Comparison of ENCODE assay signal across 1 cellular context in the genomic region with DNA sequence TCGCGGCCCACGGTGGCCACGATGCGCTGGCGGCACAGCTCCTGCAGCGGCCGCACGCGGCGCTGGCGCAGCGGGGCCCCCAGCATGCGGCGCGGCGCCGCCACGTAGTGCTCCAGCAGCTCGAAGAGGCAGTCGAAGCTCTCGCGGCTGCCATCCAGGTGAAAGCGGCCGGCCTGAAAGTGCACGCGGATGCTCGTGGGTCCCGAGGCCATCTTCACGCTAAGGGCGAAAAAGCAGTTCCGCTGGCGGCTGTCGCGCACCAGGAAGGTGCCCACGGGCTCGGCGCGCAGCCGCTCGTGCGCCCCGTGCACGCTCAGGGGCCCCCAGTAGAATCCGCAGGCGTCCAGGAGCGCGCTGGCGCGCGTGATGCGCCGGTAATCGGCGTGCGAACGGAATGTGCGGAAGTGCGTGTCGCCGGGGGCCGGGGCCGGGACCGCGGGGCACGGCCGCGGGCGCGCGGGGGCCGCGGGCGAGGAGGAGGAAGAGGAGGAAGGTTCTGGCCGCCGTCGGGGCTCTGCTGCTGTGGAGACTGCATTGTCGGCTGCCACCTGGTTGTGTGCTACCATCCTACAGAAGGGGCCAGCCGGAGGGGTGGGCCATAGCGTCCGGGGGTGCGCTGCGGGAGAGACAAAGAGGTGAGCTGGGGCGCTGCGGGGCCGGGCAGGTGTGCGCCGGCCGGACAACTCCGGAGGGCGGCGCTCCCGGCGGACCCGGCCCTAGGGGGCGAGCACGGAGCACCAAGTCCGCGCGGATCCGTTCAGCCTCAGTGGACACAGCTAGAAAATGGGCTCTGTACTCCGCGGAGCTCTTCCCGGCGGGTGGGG.
TF ChIP-seq lines count a peak whose summit lies in the region.

No MANE protein-coding gene starts in this region.

TF ChIP-seq in K562, 482 proteins besides CTCF, POLR2A, EP300 and RAD21 (continued from another document and continues in another):
- TF ChIP-seq, protein P1, sequence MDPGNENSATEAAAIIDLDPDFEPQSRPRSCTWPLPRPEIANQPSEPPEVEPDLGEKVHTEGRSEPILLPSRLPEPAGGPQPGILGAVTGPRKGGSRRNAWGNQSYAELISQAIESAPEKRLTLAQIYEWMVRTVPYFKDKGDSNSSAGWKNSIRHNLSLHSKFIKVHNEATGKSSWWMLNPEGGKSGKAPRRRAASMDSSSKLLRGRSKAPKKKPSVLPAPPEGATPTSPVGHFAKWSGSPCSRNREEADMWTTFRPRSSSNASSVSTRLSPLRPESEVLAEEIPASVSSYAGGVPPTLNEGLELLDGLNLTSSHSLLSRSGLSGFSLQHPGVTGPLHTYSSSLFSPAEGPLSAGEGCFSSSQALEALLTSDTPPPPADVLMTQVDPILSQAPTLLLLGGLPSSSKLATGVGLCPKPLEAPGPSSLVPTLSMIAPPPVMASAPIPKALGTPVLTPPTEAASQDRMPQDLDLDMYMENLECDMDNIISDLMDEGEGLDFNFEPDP (CRISPR knock-in tag; IDR thresholded peaks at IDR 0.05), result no peak
- TF ChIP-seq, protein P2, sequence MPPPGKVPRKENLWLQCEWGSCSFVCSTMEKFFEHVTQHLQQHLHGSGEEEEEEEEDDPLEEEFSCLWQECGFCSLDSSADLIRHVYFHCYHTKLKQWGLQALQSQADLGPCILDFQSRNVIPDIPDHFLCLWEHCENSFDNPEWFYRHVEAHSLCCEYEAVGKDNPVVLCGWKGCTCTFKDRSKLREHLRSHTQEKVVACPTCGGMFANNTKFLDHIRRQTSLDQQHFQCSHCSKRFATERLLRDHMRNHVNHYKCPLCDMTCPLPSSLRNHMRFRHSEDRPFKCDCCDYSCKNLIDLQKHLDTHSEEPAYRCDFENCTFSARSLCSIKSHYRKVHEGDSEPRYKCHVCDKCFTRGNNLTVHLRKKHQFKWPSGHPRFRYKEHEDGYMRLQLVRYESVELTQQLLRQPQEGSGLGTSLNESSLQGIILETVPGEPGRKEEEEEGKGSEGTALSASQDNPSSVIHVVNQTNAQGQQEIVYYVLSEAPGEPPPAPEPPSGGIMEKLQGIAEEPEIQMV (tag; conservative IDR thresholded peaks at IDR 0.05; ENCODE audit: low read depth), result no peak
- TF ChIP-seq, protein P3, sequence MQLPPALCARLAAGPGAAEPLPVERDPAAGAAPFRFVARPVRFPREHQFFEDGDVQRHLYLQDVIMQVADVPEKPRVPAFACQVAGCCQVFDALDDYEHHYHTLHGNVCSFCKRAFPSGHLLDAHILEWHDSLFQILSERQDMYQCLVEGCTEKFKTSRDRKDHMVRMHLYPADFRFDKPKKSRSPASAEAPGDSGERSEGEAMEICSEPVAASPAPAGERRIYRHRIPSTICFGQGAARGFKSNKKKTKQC (CRISPR knock-in tag; IDR thresholded peaks at IDR 0.05), result peak; percentile 100
- TF ChIP-seq, protein P4, sequence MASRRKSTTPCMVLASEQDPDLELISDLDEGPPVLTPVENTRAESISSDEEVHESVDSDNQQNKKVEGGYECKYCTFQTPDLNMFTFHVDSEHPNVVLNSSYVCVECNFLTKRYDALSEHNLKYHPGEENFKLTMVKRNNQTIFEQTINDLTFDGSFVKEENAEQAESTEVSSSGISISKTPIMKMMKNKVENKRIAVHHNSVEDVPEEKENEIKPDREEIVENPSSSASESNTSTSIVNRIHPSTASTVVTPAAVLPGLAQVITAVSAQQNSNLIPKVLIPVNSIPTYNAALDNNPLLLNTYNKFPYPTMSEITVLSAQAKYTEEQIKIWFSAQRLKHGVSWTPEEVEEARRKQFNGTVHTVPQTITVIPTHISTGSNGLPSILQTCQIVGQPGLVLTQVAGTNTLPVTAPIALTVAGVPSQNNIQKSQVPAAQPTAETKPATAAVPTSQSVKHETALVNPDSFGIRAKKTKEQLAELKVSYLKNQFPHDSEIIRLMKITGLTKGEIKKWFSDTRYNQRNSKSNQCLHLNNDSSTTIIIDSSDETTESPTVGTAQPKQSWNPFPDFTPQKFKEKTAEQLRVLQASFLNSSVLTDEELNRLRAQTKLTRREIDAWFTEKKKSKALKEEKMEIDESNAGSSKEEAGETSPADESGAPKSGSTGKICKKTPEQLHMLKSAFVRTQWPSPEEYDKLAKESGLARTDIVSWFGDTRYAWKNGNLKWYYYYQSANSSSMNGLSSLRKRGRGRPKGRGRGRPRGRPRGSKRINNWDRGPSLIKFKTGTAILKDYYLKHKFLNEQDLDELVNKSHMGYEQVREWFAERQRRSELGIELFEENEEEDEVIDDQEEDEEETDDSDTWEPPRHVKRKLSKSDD (conservative IDR thresholded peaks at IDR 0.05; ENCODE audit: low read length), result 0 out of 2 replicates have a peak, but pooled peaks have one; percentile 35
- TF ChIP-seq, protein P5, sequence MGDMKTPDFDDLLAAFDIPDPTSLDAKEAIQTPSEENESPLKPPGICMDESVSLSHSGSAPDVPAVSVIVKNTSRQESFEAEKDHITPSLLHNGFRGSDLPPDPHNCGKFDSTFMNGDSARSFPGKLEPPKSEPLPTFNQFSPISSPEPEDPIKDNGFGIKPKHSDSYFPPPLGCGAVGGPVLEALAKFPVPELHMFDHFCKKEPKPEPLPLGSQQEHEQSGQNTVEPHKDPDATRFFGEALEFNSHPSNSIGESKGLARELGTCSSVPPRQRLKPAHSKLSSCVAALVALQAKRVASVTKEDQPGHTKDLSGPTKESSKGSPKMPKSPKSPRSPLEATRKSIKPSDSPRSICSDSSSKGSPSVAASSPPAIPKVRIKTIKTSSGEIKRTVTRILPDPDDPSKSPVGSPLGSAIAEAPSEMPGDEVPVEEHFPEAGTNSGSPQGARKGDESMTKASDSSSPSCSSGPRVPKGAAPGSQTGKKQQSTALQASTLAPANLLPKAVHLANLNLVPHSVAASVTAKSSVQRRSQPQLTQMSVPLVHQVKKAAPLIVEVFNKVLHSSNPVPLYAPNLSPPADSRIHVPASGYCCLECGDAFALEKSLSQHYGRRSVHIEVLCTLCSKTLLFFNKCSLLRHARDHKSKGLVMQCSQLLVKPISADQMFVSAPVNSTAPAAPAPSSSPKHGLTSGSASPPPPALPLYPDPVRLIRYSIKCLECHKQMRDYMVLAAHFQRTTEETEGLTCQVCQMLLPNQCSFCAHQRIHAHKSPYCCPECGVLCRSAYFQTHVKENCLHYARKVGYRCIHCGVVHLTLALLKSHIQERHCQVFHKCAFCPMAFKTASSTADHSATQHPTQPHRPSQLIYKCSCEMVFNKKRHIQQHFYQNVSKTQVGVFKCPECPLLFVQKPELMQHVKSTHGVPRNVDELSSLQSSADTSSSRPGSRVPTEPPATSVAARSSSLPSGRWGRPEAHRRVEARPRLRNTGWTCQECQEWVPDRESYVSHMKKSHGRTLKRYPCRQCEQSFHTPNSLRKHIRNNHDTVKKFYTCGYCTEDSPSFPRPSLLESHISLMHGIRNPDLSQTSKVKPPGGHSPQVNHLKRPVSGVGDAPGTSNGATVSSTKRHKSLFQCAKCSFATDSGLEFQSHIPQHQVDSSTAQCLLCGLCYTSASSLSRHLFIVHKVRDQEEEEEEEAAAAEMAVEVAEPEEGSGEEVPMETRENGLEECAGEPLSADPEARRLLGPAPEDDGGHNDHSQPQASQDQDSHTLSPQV (IDR thresholded peaks at IDR 0.05), result peak; percentile 98
- TF ChIP-seq ZC3H4 (CRISPR knock-in tag; IDR thresholded peaks at IDR 0.05; ENCODE audit: borderline replicate concordance) (no peak; the same call in none of the 2 replicates), CBX3 (IDR thresholded peaks at IDR 0.05; ENCODE audit: borderline replicate concordance in 1 of 2, low read length in 2 of 2) (peak in 1 of 2 experiments; percentile 62; a peak in 2 of 3 replicates), DPF2 (IDR thresholded peaks at IDR 0.05) (no peak), ZNF232 (CRISPR knock-in tag; IDR thresholded peaks at IDR 0.05) (peak; percentile 98), CBX1 (IDR thresholded peaks at IDR 0.05; ENCODE audit: low read depth) (no peak; the same call in none of the 2 replicates), PCBP2 (IDR thresholded peaks at IDR 0.05; ENCODE audit: low read depth, low read length, poor library complexity, severe bottlenecking) (no peak), ESRRB (CRISPR knock-in tag; IDR thresholded peaks at IDR 0.05; ENCODE audit: borderline replicate concordance) (no peak), POLR2AphosphoS5 (IDR thresholded peaks at IDR 0.05; ENCODE audit: control insufficient read depth, insufficient read depth, low read depth, low read length) (no peak), TCFL5 (CRISPR knock-in tag; conservative IDR thresholded peaks at IDR 0.05) (no peak), MEIS2 (IDR thresholded peaks at IDR 0.05; ENCODE audit: partially characterized antibody) (no peak), SREBF2 (CRISPR knock-in tag; IDR thresholded peaks at IDR 0.05) (no peak), NCOA6 (IDR thresholded peaks at IDR 0.05) (0 out of 2 replicates have a peak, but pooled peaks have one; percentile 7), NBN (IDR thresholded peaks at IDR 0.05; ENCODE audit: low read depth) (no peak), SUPT5H (IDR thresholded peaks at IDR 0.05) (no peak), GTF2F1 (IDR thresholded peaks at IDR 0.05; ENCODE audit: low read depth, low read length) (no peak), CHD4 (IDR thresholded peaks at IDR 0.05; ENCODE audit: insufficient read depth, insufficient replicate concordance, low read depth, low read length, poor library complexity, severe bottlenecking) (no peak), MCM2 (IDR thresholded peaks at IDR 0.05; ENCODE audit: low read depth) (no peak), HDAC6 (IDR thresholded peaks at IDR 0.05; ENCODE audit: low read depth, low read length) (no peak), GTF2A2 (tag; IDR thresholded peaks at IDR 0.05) (no peak), SETDB1 (IDR thresholded peaks at IDR 0.05; ENCODE audit: low read length) (no peak), SMARCE1 (IDR thresholded peaks at IDR 0.05) (no peak), NFRKB (IDR thresholded peaks at IDR 0.05; ENCODE audit: low read depth) (no peak), TBP (optimal IDR thresholded peaks at IDR 0.05; ENCODE audit: low read depth, low read length) (no peak), RBM17 (IDR thresholded peaks at IDR 0.05; ENCODE audit: borderline replicate concordance, low read depth, low read length) (no peak), THRAP3 (IDR thresholded peaks at IDR 0.05; ENCODE audit: borderline replicate concordance) (no peak), MCM5 (IDR thresholded peaks at IDR 0.05; ENCODE audit: low read depth) (no peak), ZNF707 (CRISPR knock-in tag; conservative IDR thresholded peaks at IDR 0.05) (no peak), SRSF7 (optimal IDR thresholded peaks at IDR 0.05; ENCODE audit: low read depth, low read length) (no peak), KAT2B (IDR thresholded peaks at IDR 0.05; ENCODE audit: low read depth, low read length) (no peak), RFX1 (IDR thresholded peaks at IDR 0.05) (no peak)
- TF ChIP-seq, protein P6, sequence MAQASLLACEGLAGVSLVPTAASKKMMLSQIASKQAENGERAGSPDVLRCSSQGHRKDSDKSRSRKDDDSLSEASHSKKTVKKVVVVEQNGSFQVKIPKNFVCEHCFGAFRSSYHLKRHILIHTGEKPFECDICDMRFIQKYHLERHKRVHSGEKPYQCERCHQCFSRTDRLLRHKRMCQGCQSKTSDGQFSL (CRISPR knock-in tag; IDR thresholded peaks at IDR 0.05), result peak; percentile 95
- TF ChIP-seq, protein P6 (tag; IDR thresholded peaks at IDR 0.05), result no peak
- TF ChIP-seq, protein P7, sequence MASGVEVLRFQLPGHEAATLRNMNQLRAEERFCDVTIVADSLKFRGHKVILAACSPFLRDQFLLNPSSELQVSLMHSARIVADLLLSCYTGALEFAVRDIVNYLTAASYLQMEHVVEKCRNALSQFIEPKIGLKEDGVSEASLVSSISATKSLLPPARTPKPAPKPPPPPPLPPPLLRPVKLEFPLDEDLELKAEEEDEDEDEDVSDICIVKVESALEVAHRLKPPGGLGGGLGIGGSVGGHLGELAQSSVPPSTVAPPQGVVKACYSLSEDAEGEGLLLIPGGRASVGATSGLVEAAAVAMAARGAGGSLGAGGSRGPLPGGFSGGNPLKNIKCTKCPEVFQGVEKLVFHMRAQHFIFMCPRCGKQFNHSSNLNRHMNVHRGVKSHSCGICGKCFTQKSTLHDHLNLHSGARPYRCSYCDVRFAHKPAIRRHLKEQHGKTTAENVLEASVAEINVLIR (CRISPR knock-in tag; IDR thresholded peaks at IDR 0.05), result 0 out of 2 replicates have a peak, but pooled peaks have one; percentile 46
- TF ChIP-seq, protein P8, sequence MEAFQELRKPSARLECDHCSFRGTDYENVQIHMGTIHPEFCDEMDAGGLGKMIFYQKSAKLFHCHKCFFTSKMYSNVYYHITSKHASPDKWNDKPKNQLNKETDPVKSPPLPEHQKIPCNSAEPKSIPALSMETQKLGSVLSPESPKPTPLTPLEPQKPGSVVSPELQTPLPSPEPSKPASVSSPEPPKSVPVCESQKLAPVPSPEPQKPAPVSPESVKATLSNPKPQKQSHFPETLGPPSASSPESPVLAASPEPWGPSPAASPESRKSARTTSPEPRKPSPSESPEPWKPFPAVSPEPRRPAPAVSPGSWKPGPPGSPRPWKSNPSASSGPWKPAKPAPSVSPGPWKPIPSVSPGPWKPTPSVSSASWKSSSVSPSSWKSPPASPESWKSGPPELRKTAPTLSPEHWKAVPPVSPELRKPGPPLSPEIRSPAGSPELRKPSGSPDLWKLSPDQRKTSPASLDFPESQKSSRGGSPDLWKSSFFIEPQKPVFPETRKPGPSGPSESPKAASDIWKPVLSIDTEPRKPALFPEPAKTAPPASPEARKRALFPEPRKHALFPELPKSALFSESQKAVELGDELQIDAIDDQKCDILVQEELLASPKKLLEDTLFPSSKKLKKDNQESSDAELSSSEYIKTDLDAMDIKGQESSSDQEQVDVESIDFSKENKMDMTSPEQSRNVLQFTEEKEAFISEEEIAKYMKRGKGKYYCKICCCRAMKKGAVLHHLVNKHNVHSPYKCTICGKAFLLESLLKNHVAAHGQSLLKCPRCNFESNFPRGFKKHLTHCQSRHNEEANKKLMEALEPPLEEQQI (IDR thresholded peaks at IDR 0.05), result no peak
- TF ChIP-seq, protein P9, sequence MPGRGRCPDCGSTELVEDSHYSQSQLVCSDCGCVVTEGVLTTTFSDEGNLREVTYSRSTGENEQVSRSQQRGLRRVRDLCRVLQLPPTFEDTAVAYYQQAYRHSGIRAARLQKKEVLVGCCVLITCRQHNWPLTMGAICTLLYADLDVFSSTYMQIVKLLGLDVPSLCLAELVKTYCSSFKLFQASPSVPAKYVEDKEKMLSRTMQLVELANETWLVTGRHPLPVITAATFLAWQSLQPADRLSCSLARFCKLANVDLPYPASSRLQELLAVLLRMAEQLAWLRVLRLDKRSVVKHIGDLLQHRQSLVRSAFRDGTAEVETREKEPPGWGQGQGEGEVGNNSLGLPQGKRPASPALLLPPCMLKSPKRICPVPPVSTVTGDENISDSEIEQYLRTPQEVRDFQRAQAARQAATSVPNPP (IDR thresholded peaks at IDR 0.05; ENCODE audit: borderline replicate concordance, insufficient read depth, insufficient read length), result no peak
- TF ChIP-seq, protein P10, sequence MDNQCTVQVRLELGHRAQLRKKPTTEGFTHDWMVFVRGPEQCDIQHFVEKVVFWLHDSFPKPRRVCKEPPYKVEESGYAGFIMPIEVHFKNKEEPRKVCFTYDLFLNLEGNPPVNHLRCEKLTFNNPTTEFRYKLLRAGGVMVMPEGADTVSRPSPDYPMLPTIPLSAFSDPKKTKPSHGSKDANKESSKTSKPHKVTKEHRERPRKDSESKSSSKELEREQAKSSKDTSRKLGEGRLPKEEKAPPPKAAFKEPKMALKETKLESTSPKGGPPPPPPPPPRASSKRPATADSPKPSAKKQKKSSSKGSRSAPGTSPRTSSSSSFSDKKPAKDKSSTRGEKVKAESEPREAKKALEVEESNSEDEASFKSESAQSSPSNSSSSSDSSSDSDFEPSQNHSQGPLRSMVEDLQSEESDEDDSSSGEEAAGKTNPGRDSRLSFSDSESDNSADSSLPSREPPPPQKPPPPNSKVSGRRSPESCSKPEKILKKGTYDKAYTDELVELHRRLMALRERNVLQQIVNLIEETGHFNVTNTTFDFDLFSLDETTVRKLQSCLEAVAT (IDR thresholded peaks at IDR 0.05), result 0 out of 4 replicates have a peak, but pooled peaks of 1 of the 2 experiments have one; percentile 13
